Comparison of ENCODE assay signal across 8 cellular contexts in the genomic region with DNA sequence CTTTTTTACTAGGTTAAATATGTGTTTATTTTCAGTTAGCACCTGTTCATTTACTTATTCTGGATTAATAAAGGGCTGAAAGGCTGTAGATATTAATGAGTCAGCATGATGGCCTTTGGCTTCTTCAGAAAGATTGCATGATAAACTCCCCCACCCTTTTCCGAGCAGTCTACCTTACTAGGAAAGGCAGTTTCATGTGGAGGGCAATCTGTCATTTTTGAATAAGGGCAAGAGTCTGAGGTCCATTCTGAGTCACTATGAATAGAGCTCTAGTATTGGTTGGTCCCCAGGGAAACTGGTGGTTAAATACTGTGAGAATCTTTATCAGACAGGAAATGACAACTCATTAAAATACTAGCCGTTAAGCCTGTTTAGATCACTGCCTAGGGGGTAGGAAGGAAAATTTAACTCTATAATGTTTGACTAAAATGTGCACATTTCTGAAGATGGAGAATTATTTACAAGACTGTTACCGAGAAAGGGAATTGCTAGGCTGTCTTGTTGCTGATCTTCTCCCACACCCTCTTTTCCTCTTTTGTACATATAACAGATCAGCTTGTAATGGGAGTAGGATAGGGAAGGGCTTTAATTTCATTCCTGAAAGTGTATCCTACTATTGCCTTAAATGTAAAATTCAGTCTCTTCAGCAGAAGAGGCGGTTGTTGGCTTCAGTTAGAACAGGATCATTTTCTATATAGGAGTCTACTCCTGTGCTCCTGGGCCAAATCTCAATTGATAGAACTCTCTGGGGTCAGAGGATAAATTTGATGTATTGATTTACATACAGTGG.
A peak's percentile ranks its signal among the peaks of the same experiment; 100 is the strongest.
DNase-seq lines count a peak whose midpoint lies in the region; ATAC-seq and TF ChIP-seq lines count a peak whose summit lies in the region.

No MANE protein-coding gene starts in this region.

- H3K27ac ChIP-seq in heart right ventricle: peak overlapping the region in 8 of 10 donors; percentile 55 to 90 (median 68)

- H3K4me3 Mint-ChIP-seq in Caco-2 (ENCODE audit: unreplicated experiment): peak overlapping the region; percentile 52
- peak overlapping the region; percentile 95 for H3K4me3 Mint-ChIP-seq in activated T-helper 17 cell treated with anti-CD3 and anti-CD28 coated beads, Interleukin-2, amount 50 U/mL, for 72 hours

- peaks cover 44% of the 10 kb centered on the region for H3K36me3 Mint-ChIP-seq in Caco-2 (ENCODE audit: insufficient read depth, unreplicated experiment)
- H3K36me3 Mint-ChIP-seq in activated T-helper 17 cell treated with anti-CD3 and anti-CD28 coated beads, Interleukin-2, amount 50 U/mL, for 72 hours (ENCODE audit: low read depth): peaks cover 83% of the 10 kb centered on the region

- H3K4me1 Mint-ChIP-seq in Caco-2 (ENCODE audit: low read depth, unreplicated experiment): peaks cover 36% of the 10 kb centered on the region
- H3K4me1 Mint-ChIP-seq in activated T-helper 17 cell treated with anti-CD3 and anti-CD28 coated beads, Interleukin-2, amount 50 U/mL, for 72 hours: peaks cover 41% of the 10 kb centered on the region

- WGBS in heart right ventricle, 2 donors: 21 to 24% methylated on average over 4 of the region's 4 CpGs

- no peaks in the 10 kb centered on the region for H3K27me3 Mint-ChIP-seq in Caco-2 (ENCODE audit: insufficient read depth, unreplicated experiment)
- H3K27me3 Mint-ChIP-seq in activated T-helper 17 cell treated with anti-CD3 and anti-CD28 coated beads, Interleukin-2, amount 50 U/mL, for 72 hours: no peaks in the 10 kb centered on the region

- H3K36me3 ChIP-seq in Caco-2 (ENCODE audit: control insufficient read depth, insufficient read depth, low read length): no peaks in the 10 kb centered on the region
- H3K36me3 ChIP-seq in heart right ventricle: no peaks in the 10 kb centered on the region

- TSS peak; percentile 68 for BruUV-seq in Caco-2 (replicated peaks; lab: Mats Ljungman, UMichigan)

- H3K27me3 ChIP-seq in Caco-2 (replicated peaks; ENCODE audit: control insufficient read depth, insufficient read depth, low read length): no peaks in the 10 kb centered on the region
- H3K27me3 ChIP-seq in heart right ventricle: no peaks in the 10 kb centered on the region

- H3K9me3 Mint-ChIP-seq in Caco-2 (ENCODE audit: unreplicated experiment): no peaks in the 10 kb centered on the region
- no peaks in the 10 kb centered on the region for H3K9me3 Mint-ChIP-seq in activated T-helper 17 cell treated with anti-CD3 and anti-CD28 coated beads, Interleukin-2, amount 50 U/mL, for 72 hours

- intact Hi-C loops in Caco-2 (cut with micrococcal nuclease; ENCODE audit: unreplicated experiment): loop anchor here (1.0 to 2.0 kb wide), 3 partner anchors 8 to 43 kb away; no protein-coding TSS in a partner anchor
- intact Hi-C loops in heart right ventricle (cut with DNase I): loop anchor here in 3 of 10 donors (5.0 to 10.0 kb wide), 2 partner anchors 42 to 45 kb away; no protein-coding TSS in a partner anchor

- no peak for TF ChIP-seq CTCF in Caco-2 (IDR thresholded peaks at IDR 0.05; ENCODE audit: insufficient read depth in 1 of 2, low read depth in 1 of 2, low read length in 1 of 2, severe bottlenecking in 1 of 2, unreplicated experiment in 1 of 2)
- TF ChIP-seq CTCF in heart right ventricle (IDR thresholded peaks at IDR 0.05): no peak

- peaks cover 74% of the 10 kb centered on the region for H3K4me1 ChIP-seq in Caco-2
- peaks cover 0 to 92% (median 24%) of the 10 kb centered on the region in 9 donors for H3K4me1 ChIP-seq in heart right ventricle

- CTCF ChIA-PET in Caco-2 (lab: Charles Lee): interaction anchor here (1.0 to 1.2 kb wide), 2 partner anchors 43 to 46 kb away, joined by 3 to 5 read pairs; no protein-coding TSS in a partner anchor

- H3K4me3 ChIP-seq in Caco-2 (ENCODE audit: low read depth, low read length) (no peak overlapping the region), heart right ventricle (peak overlapping the region in 2 of 10 donors; percentile 13 to 34)

- DNase-seq in Caco-2 (peak; percentile 83 to 85), NCI-H226 (peak; percentile 92), heart right ventricle (peak in 1 of 2 donors; percentile 54), activated gamma-delta T cell (lab: John Stamatoyannopoulos, UW) (no peak)
- DNase-seq in stimulated activated CD4-positive, alpha-beta T cell treated with anti-CD3 and anti-CD28 coated beads, Interleukin-4, amount 100 ng/mL, for 24 hours: peak; percentile 74

- H3K9me3 ChIP-seq in Caco-2: no peaks in the 10 kb centered on the region
- no peaks in the 10 kb centered on the region for H3K9me3 ChIP-seq in heart right ventricle

- POLR2A ChIA-PET in Caco-2 (lab: Charles Lee): interaction anchor here (0.5 to 2.5 kb wide), 5 partner anchors 9 to 51 kb away, joined by 3 to 55 read pairs (median 6); no protein-coding TSS in a partner anchor

- ATAC-seq in GM19023 (IDR thresholded peaks at IDR 0.05; ENCODE audit: unreplicated experiment) (peak; percentile 69), HG03159 (IDR thresholded peaks at IDR 0.05; ENCODE audit: unreplicated experiment) (peak; percentile 78), heart right ventricle (peak; percentile 73 to 92 (median 80))
- peak; percentile 71 for ATAC-seq in activated T-helper 17 cell treated with anti-CD3 and anti-CD28 coated beads, Interleukin-2, amount 50 U/mL, for 72 hours (replicated peaks)

- peak overlapping the region; percentile 82 for H3K27ac Mint-ChIP-seq in Caco-2 (ENCODE audit: unreplicated experiment)
- peak overlapping the region; percentile 99 for H3K27ac Mint-ChIP-seq in activated T-helper 17 cell treated with anti-CD3 and anti-CD28 coated beads, Interleukin-2, amount 50 U/mL, for 72 hours
